Comparison of ENCODE assay signal across 8 cellular contexts in the genomic region with DNA sequence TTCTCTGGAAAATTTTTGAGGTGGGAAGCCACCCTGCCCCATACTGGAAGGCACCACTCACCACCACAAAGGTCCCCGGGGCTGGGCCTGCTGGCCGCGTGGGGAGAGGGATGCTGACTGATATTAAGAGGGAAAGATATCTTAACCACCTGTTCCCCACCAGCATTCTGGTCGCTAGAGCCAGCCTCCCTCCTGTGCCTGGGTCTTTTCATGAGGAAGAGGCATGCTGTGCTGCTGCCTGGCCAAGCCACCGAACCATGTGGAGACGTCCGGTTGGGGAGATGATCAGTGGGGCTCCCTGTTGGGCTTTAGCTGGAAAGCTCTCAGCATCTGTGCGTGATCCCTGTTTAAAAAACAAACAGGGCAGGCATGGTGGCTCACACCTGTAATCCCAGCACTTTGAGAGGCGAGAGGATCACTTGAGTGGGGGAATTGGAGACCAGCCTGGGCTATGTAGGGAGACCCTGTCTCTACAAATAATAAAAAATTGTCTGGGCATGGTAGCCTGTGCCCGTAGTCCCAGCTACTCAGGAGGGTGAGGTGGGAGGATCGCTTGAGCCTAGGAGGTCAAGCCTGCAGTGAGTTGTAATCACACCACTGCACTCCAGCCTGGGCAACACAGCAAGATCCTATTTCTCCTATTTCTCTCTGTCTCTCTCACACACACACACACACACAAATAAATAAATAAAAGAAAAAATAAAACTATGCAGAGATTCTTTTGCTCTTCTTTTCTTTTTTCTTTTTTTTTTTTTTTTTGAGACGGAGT. TPM values are rescaled to one million over a fixed set of nuclear protein-coding genes. Genes with fewer than 3 reads are reported as not detected.
DNase-seq lines count a peak whose midpoint lies in the region; ATAC-seq and TF ChIP-seq lines count a peak whose summit lies in the region.

No MANE protein-coding gene starts in this region.

- DNase-seq in activated naive CD4-positive, alpha-beta T cell treated with Interleukin-2 at 50 U/mL for 16 hours, result peak; percentile 41
- DNase-seq in activated naive CD4-positive, alpha-beta T cell (lab: John Stamatoyannopoulos, UW), result no peak
- peak in 1 of 3 donors; percentile 3 for DNase-seq in effector memory CD4-positive, alpha-beta T cell
- DNase-seq in thyroid gland, result peak in 1 of 2 donors; percentile 6

- TF ChIP-seq POLR2A in thyroid gland (IDR thresholded peaks at IDR 0.05), result no peak

- H3K27me3 ChIP-seq in effector memory CD4-positive, alpha-beta T cell (replicated peaks; ENCODE audit: control insufficient read depth, insufficient read depth, low read length, poor library complexity, severe bottlenecking), result no peaks in the 10 kb centered on the region
- H3K27me3 ChIP-seq in muscle layer of colon (ENCODE audit: control insufficient read depth in 1 of 2, insufficient read depth in 2 of 2, low read length in 2 of 2) (no peaks in the 10 kb centered on the region), thyroid gland (no peaks in the 10 kb centered on the region)

- ATAC-seq in GM18868 (IDR thresholded peaks at IDR 0.05; ENCODE audit: unreplicated experiment), result no peak
- ATAC-seq in GM19328 (IDR thresholded peaks at IDR 0.05; ENCODE audit: unreplicated experiment), result no peak

- intact Hi-C loops in thyroid gland (cut with DNase I), result no loop called here

- no peak for TF ChIP-seq CTCF in VCaP (conservative IDR thresholded peaks at IDR 0.05)
- TF ChIP-seq CTCF in thyroid gland (IDR thresholded peaks at IDR 0.05), result no peak

- peak overlapping the region; percentile 98 for H3K27ac ChIP-seq in VCaP
- peak overlapping the region; percentile 95 for H3K27ac ChIP-seq in effector memory CD4-positive, alpha-beta T cell (ENCODE audit: insufficient read depth, low read length, poor library complexity, severe bottlenecking)
- H3K27ac ChIP-seq in muscle layer of colon (ENCODE audit: low read depth, low read length), result peak overlapping the region; percentile 80
- peak overlapping the region in 2 of 3 donors; percentile 86 to 89 for H3K27ac ChIP-seq in thyroid gland

- H3K9ac ChIP-seq in muscle layer of colon (ENCODE audit: low read length), result peak overlapping the region; percentile 65

- H3K36me3 ChIP-seq in effector memory CD4-positive, alpha-beta T cell (ENCODE audit: control insufficient read depth, insufficient read depth, low read length), result peaks cover 6% of the 10 kb centered on the region
- peaks cover 12% of the 10 kb centered on the region for H3K36me3 ChIP-seq in muscle layer of colon (ENCODE audit: insufficient read depth, low read length)
- no peaks in the 10 kb centered on the region for H3K36me3 ChIP-seq in thyroid gland

- peak overlapping the region; percentile 81 for H3K4me3 ChIP-seq in effector memory CD4-positive, alpha-beta T cell (ENCODE audit: insufficient read depth, low read depth, low read length, poor library complexity, severe bottlenecking)
- H3K4me3 ChIP-seq in muscle layer of colon (ENCODE audit: low read depth in 1 of 2, low read length in 2 of 2) (peak overlapping the region; percentile 53 to 95), thyroid gland (replicated peaks in 1 of 3) (peak overlapping the region; percentile 44 to 88 (median 67))

- peaks cover 16% of the 10 kb centered on the region for H3K4me1 ChIP-seq in effector memory CD4-positive, alpha-beta T cell (ENCODE audit: control insufficient read depth, insufficient read depth, low read length, poor library complexity, severe bottlenecking)
- H3K4me1 ChIP-seq in muscle layer of colon (ENCODE audit: insufficient read depth, low read length) (peaks cover 39% of the 10 kb centered on the region), thyroid gland (peaks cover 27 to 33% of the 10 kb centered on the region in 2 donors)

- no peaks in the 10 kb centered on the region for H3K9me3 ChIP-seq in effector memory CD4-positive, alpha-beta T cell (ENCODE audit: control insufficient read depth, low read length)
- H3K9me3 ChIP-seq in muscle layer of colon (ENCODE audit: low read length) (no peaks in the 10 kb centered on the region), thyroid gland (no peaks in the 10 kb centered on the region)

- 38 to 45% methylated on average over 9 to 12 of the region's 12 CpGs for WGBS in thyroid gland, 2 donors

RNA-seq across cellular contexts. Expression of a gene that starts 1.0 kb away (rescaled TPM):
- 10 to 100 TPM; 25.2 to 38.7 (median 30.6) TPM for total RNA-seq in thyroid gland

RNA-seq across cellular contexts. Expression of a gene that starts 1.2 kb away (rescaled TPM):
- total RNA-seq in thyroid gland, result 10 to 100 TPM; 14.8 to 43.1 (median 23.8) TPM
